ENCODE assay signal across 21 cellular contexts in the genomic region with DNA sequence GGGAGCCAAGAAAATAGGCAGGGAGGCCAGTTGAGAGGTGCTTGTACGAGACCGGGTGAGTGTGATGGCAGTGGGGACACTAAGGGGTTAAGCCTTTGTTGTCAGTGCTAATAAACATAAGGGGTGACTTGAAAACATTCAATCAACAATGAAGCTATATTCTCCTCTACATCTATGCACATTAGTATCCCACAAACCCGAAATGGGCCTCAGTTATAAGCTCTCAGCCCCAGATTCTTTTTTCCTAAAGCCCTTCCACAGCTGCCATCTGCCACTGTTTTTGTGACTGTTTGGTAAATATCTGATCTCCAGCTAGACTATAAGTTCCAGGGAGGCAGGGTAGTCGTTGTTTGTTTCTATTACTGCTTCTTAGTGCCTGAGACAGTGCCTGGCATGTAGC.
"Had no signal": no experiment of that assay in that cellular context is flagged by ENCODE, and none has a peak within 500 bp of the region (broad histone marks: within the 10 kb centered on the region; RNA-seq: fewer than 3 reads in every experiment).

No MANE protein-coding gene starts in this region.

- H3K9me3 ChIP-seq: MG63, SK-N-SH had no signal

- H3K36me3 ChIP-seq: MG63 had no signal

- H3K27me3 ChIP-seq: MG63 had no signal

- DNase-seq: IMR-90, Karpas-422, KG1, MG63, NCI-H1092, NCI-H1105 treated with DMSO at 0.1 percent for 48 hours, NCI-H1417 treated with DMSO at 0.1 percent for 48 hours, NCI-H146, NCI-H1694 treated with DMSO at 0.1 percent for 48 hours, NCI-H1930, NCI-H2081, NCI-H2107, NCI-H345, NCI-H446 treated with DMSO at 0.1 percent for 48 hours, NCI-H510A treated with DMSO at 0.1 percent for 48 hours, NCI-H526, PC-3, SHP77, SK-N-SH, T-helper 1 cell had no signal

- H3K4me3 ChIP-seq: MG63 had no signal

- H3K27ac ChIP-seq: RWPE1 had no signal
